Comparison of ENCODE assay signal across 8 cellular contexts in the genomic region with DNA sequence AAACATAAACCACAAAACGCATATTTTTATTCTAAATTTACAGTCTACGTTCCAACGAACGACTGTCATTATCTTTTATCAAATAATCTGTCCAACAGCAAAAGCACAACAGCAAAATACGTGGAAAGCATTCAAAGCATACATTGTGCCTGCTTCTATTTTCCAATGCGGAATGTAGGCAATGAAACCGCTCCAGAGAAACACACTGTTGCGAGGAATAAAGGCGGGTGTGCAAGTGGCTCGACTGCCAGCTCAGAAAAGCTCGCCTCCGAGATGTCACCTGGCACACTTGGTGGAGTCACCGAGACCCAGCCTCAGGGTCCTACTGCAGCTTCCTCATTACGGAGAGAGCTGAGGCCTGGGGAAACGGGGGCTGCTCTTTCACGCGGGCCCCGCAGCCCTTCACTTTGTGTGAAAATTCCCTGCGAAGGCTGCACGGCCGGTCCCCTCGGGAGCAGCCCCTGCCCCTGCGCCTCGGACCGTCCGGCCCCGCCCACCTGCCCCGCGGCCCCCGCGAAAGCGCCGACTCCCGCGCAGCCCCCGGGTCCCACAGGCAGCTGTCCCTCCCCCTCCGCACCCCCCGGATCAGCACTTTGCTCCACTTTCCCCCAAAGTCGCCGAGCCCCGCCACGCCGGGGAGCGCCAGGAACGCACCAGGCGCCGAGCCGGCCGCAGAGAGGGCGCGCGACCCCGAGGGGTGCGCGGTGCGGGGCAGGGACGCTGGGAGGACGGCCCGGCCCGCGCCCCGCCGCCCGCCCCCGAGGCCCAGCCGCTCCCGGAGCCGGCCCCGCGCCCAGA. TPM values are rescaled to one million over a fixed set of nuclear protein-coding genes. Genes with fewer than 3 reads are reported as not detected.
A peak's percentile ranks its signal among the peaks of the same experiment; 100 is the strongest.
DNase-seq lines count a peak whose midpoint lies in the region; ATAC-seq, FAIRE-seq and TF ChIP-seq lines count a peak whose summit lies in the region.

No MANE protein-coding gene starts in this region.

- H3K4me1 ChIP-seq in RWPE2 (ENCODE audit: insufficient read depth, poor library complexity, severe bottlenecking) (no peaks in the 10 kb centered on the region), pancreas (peaks cover 15 to 48% (median 28%) of the 10 kb centered on the region in 3 donors), upper lobe of left lung (peaks cover 32 to 61% (median 39%) of the 10 kb centered on the region in 4 donors)

- no peaks in the 10 kb centered on the region for H3K9me3 Mint-ChIP-seq in activated naive CD8-positive, alpha-beta T cell (ENCODE audit: low read depth)

- FAIRE-seq in pancreas (lab: Jason Lieb, UNC) = no peak

- intact Hi-C loops in cardiac septum (cut with DNase I) = loop anchor here (2.0 kb wide), 2 partner anchors 95 to 107 kb away; no protein-coding TSS in a partner anchor
- intact Hi-C loops in pancreas (cut with DNase I) = no loop called here

- H3K9me3 ChIP-seq in RWPE2 (ENCODE audit: severe bottlenecking) (no peaks in the 10 kb centered on the region), pancreas (no peaks in the 10 kb centered on the region), upper lobe of left lung (no peaks in the 10 kb centered on the region)

- H3K27ac ChIP-seq in RWPE2 (ENCODE audit: poor library complexity, severe bottlenecking) (no peak overlapping the region), pancreas (peak overlapping the region; percentile 75 to 92 (median 88)), upper lobe of left lung (peak overlapping the region; percentile 87 to 94 (median 90))

- peak overlapping the region; percentile 87 for H3K27ac Mint-ChIP-seq in activated naive CD8-positive, alpha-beta T cell

- H3K4me3 ChIP-seq in RWPE2 (ENCODE audit: severe bottlenecking) = peak overlapping the region; percentile 68
- peak overlapping the region; percentile 62 to 86 (median 77) for H3K4me3 ChIP-seq in pancreas
- peak overlapping the region; percentile 32 to 89 (median 82) for H3K4me3 ChIP-seq in upper lobe of left lung

- peak; percentile 63 for DNase-seq in COLO668 (lab: John Stamatoyannopoulos, UW; ENCODE audit: unreplicated experiment)
- no peak for DNase-seq in RWPE2 (ENCODE audit: low spot score)
- DNase-seq in cardiac septum (ENCODE audit: low spot score) = peak; percentile 81
- DNase-seq in pancreas = peak; percentile 57 to 85 (median 70)
- peak in 1 of 2 donors; percentile 86 for DNase-seq in upper lobe of left lung

- WGBS in pancreas, 2 donors = 1 to 2% methylated on average over 47 to 70 of the region's 70 CpGs
- 1 to 2% methylated on average over 12 to 22 of the region's 70 CpGs for WGBS in upper lobe of left lung, 2 donors

- no peak for TF ChIP-seq EP300 in upper lobe of left lung (IDR thresholded peaks at IDR 0.05)

- H3K27me3 ChIP-seq in RWPE2 (ENCODE audit: insufficient read depth, poor library complexity, severe bottlenecking) (no peaks in the 10 kb centered on the region), pancreas (no peaks in the 10 kb centered on the region), upper lobe of left lung (no peaks in the 10 kb centered on the region)

- H3K36me3 Mint-ChIP-seq in activated naive CD8-positive, alpha-beta T cell = no peaks in the 10 kb centered on the region

- TF ChIP-seq CTCF in RWPE2 (IDR thresholded peaks at IDR 0.05; ENCODE audit: poor library complexity, severe bottlenecking) = no peak
- no peak for TF ChIP-seq CTCF in pancreas (IDR thresholded peaks at IDR 0.05)
- TF ChIP-seq CTCF in upper lobe of left lung (IDR thresholded peaks at IDR 0.05) = peak in 3 of 6 experiments; percentile 22 to 49 (median 30)

- ATAC-seq in HG03342 (IDR thresholded peaks at IDR 0.05; ENCODE audit: unreplicated experiment) = peak; percentile 36
- no peak for ATAC-seq in RWPE2 (ENCODE audit: low read depth)
- peak; percentile 47 to 64 (median 60) for ATAC-seq in pancreas
- peak; percentile 21 to 55 for ATAC-seq in upper lobe of left lung (ENCODE audit: low FRiP score in 2 of 2)
- no peak for ATAC-seq in GM21737 (IDR thresholded peaks at IDR 0.05; ENCODE audit: unreplicated experiment)

- peak overlapping the region; percentile 88 for H3K4me3 Mint-ChIP-seq in activated naive CD8-positive, alpha-beta T cell

- peak in 2 of 4 donors; percentile 26 to 60 for TF ChIP-seq POLR2A in upper lobe of left lung (IDR thresholded peaks at IDR 0.05)

- peaks cover 76% of the 10 kb centered on the region for H3K4me1 Mint-ChIP-seq in activated naive CD8-positive, alpha-beta T cell (ENCODE audit: low read depth)

- H3K27me3 Mint-ChIP-seq in activated naive CD8-positive, alpha-beta T cell = no peaks in the 10 kb centered on the region

- H3K36me3 ChIP-seq in RWPE2 (ENCODE audit: low read depth) (no peaks in the 10 kb centered on the region), pancreas (no peaks in the 10 kb centered on the region), upper lobe of left lung (no peaks in the 10 kb centered on the region)

RNA-seq across cellular contexts. Expression of gene MGAT4A, which starts 0.7 kb away (rescaled TPM):
- total RNA-seq in cardiac septum (16.3 TPM), pancreas (10 to 100 TPM; 56.0 to 72.1 (median 59.4) TPM), upper lobe of left lung (10 to 100 TPM; 28.4 to 69.6 (median 53.6) TPM)
- polyA plus RNA-seq in pancreas = 10 to 100 TPM; 14.1 to 21.0 TPM

Comparison
In these comparisons a context has a peak if more than half of its experiments do, and no peak if none do; other contexts are left out.
1. ATAC-seq: peak in HG03342 (single experiment), pancreas (4 of 4) and upper lobe of left lung (2 of 2); none in RWPE2 (single experiment) and GM21737 (single experiment).
2. Peak in every context shown above with its lines, with median percentiles within 50 percentile points of each other: H3K4me3 ChIP-seq.